Comparison of ENCODE assay signal across 11 cellular contexts in the genomic region with DNA sequence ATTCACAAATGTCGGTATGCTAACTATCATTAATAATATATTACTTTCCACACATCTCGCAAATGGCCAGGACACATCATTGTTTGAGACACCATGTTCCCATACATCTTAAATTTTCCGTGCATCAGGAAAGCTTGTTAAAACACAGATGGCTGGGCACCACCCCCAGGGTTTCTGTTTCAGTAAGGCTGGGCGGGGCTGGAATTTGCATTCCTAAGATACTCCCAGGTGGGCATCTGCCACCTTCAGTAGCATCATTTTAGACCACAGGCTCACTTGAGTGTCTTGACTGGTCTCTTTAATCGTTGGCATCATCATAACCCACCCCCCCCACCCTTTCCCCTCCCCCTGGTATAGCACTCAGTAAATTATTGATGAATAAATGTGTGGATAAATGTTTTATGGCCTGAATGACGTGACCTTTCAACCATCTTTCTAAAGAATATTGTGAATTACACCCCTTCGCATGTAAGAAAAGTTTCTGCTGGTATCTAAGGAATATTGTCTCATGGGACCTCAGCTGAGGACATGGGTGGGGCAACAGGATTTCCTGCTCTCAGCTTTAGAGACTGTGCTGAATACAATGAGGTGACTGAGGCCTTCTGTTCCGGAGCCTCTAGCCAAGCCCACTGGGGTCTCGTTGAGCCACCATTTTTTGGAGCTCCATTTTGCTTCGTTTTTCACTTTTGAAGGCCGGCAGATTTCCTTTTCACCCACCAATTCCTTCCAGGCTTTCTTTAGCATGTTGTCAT.
DNase-seq lines count a peak whose midpoint lies in the region; ATAC-seq and TF ChIP-seq lines count a peak whose summit lies in the region.
"Had no signal": no experiment of that assay in that cellular context is flagged by ENCODE, and none has a peak within 500 bp of the region (broad histone marks: within the 10 kb centered on the region; RNA-seq: fewer than 3 reads in every experiment).

No MANE protein-coding gene starts in this region.

- CTCF ChIA-PET in PC-3 (lab: Charles Lee), result no interaction called here

- POLR2A ChIA-PET in PC-3 (lab: Charles Lee; ENCODE audit: unreplicated experiment), result no interaction called here

- peak overlapping the region; percentile 57 for H3K4me2 ChIP-seq in PC-3 (ENCODE audit: low read length)

- H3K4me1 ChIP-seq in PC-3 (ENCODE audit: insufficient read depth, low read length) (peaks cover 8% of the 10 kb centered on the region), body of pancreas (no peaks in the 10 kb centered on the region), stomach smooth muscle (ENCODE audit: control insufficient read depth, insufficient read depth, low read length) (no peaks in the 10 kb centered on the region)

- H3K36me3 ChIP-seq in PC-3 (ENCODE audit: low read depth, low read length), result no peaks in the 10 kb centered on the region
- no peaks in the 10 kb centered on the region for H3K36me3 ChIP-seq in body of pancreas (replicated peaks in 1 of 2; ENCODE audit: insufficient read depth in 1 of 2, low read depth in 2 of 2)
- no peaks in the 10 kb centered on the region for H3K36me3 ChIP-seq in stomach smooth muscle (ENCODE audit: control insufficient read depth in 2 of 2, insufficient read depth in 2 of 2, low read length in 2 of 2)

- H3K4me3 ChIP-seq in PC-3 (ENCODE audit: low read length) (no peak overlapping the region), body of pancreas (no peak overlapping the region), stomach smooth muscle (ENCODE audit: low read length in 2 of 2) (no peak overlapping the region)

- intact Hi-C loops in PC-3 (cut with micrococcal nuclease) (no loop called here), body of pancreas (cut with DNase I) (no loop called here), left colon (cut with DNase I, micrococcal nuclease) (no loop called here)

- TF ChIP-seq CTCF in PC-3 (conservative IDR thresholded peaks at IDR 0.05; ENCODE audit: low read depth, low read length) (no peak), body of pancreas (IDR thresholded peaks at IDR 0.05) (no peak)

- H3K9ac ChIP-seq in PC-3 (ENCODE audit: low read length) (no peak overlapping the region), stomach smooth muscle (ENCODE audit: low read length in 2 of 2) (no peak overlapping the region)

- no peak for TF ChIP-seq POLR2A in body of pancreas (IDR thresholded peaks at IDR 0.05)

- H4K20me1 ChIP-seq in PC-3 (ENCODE audit: low read length), result no peaks in the 10 kb centered on the region

- 74 to 76% methylated on average over 11 of the region's 11 CpGs for WGBS in body of pancreas, 2 donors

- H3K27me3 ChIP-seq in PC-3 (ENCODE audit: low read length), result no peaks in the 10 kb centered on the region
- H3K27me3 ChIP-seq in body of pancreas, result no peaks in the 10 kb centered on the region
- H3K27me3 ChIP-seq in stomach smooth muscle (ENCODE audit: control insufficient read depth in 1 of 2, insufficient read depth in 2 of 2, low read length in 2 of 2), result no peaks in the 10 kb centered on the region

- H3K79me2 ChIP-seq in PC-3 (ENCODE audit: low read length), result no peaks in the 10 kb centered on the region

- peak overlapping the region; percentile 69 for H2AFZ ChIP-seq in PC-3 (ENCODE audit: low read length)

- no peaks in the 10 kb centered on the region for H3F3A ChIP-seq in PC-3 (ENCODE audit: low read length, unreplicated experiment)

- DNase-seq in PC-3 (no peak), body of pancreas (no peak), left colon (peak; percentile 56 to 65), NCI-H1694 (lab: John Stamatoyannopoulos, UW) (no peak)
- DNase-seq in NK-92 treated with Interleukin-12 subunit alpha and Interleukin-12 subunit beta, amount 100 ng/mL, for 24 hours (lab: John Stamatoyannopoulos, UW), result no peak
- DNase-seq: HCEC 1CT; NCI-H1092; stimulated activated CD4-positive, alpha-beta T cell treated with anti-CD3 and anti-CD28 coated beads, Interleukin-15, amount 100 ng/mL, for 24 hours had no signal

- H3K27ac ChIP-seq in PC-3 (ENCODE audit: low read length), result peak overlapping the region; percentile 19; the same call in 1 of the 2 replicates
- H3K27ac ChIP-seq in body of pancreas, result peak overlapping the region in 2 of 4 donors; percentile 35 to 49
- H3K27ac ChIP-seq in stomach smooth muscle (ENCODE audit: low read length), result peak overlapping the region; percentile 11

- no peaks in the 10 kb centered on the region for H3K9me2 ChIP-seq in PC-3 (replicated peaks; ENCODE audit: low read length)

- no TSS peak for BruUV-seq in PC-3 (replicated peaks; lab: Mats Ljungman, UMichigan)

- ATAC-seq in PC-3 (no peak), body of pancreas (peak; percentile 60), left colon (peak; percentile 88), GM18520 (IDR thresholded peaks at IDR 0.05; ENCODE audit: unreplicated experiment) (no peak), GM21360 (IDR thresholded peaks at IDR 0.05; ENCODE audit: unreplicated experiment) (no peak)

- H3K9me3 ChIP-seq in PC-3 (ENCODE audit: low read length) (no peaks in the 10 kb centered on the region), body of pancreas (no peaks in the 10 kb centered on the region), stomach smooth muscle (ENCODE audit: control insufficient read depth in 2 of 2, low read length in 2 of 2) (no peaks in the 10 kb centered on the region)

Comparison
In these comparisons a context has a peak if more than half of its experiments do, and no peak if none do; other contexts are left out.
1. ATAC-seq: peak in body of pancreas (single experiment) and left colon (single experiment); none in PC-3 (single experiment), GM18520 (single experiment) and GM21360 (single experiment).
2. DNase-seq: peak in left colon (2 of 2); none in PC-3 (single experiment), body of pancreas (0 of 4), NCI-H1694 (single experiment) and NK-92 treated with Interleukin-12 subunit alpha and Interleukin-12 subunit beta, amount 100 ng/mL, for 24 hours (single experiment).